ENCODE assay signal across 21 cellular contexts in the genomic region with DNA sequence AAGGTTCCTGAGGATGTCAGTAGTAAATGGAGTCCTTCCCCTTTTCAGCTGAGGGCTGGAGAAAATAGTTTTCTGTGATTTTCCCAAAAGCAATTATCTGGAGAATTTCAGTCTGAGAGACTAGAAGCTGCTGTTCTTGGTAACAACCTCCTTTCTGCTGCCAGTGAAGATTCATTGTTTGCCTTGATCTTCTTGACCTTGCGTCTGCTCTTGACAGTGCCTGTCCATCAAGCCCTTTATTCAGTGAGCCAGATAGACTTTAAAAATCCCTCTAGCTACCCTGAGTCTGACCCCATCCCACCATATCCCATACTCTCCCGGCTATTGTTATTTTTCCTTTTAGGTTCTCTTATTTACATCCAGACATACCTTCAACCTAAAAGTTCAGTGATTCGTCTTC.
"Had no signal": no experiment of that assay in that cellular context is flagged by ENCODE, and none has a peak within 500 bp of the region (broad histone marks: within the 10 kb centered on the region; RNA-seq: fewer than 3 reads in every experiment).

No MANE protein-coding gene starts in this region.

- ATAC-seq: activated CD8-positive, alpha-beta T cell treated with anti-CD3 and anti-CD28 coated beads, Interleukin-2, amount 10 ng/mL, durations not matched to agents 7 days and 5 days; left ventricle myocardium superior; mucosa of descending colon had no signal

- H3K4me1 Mint-ChIP-seq: memory B cell, naive B cell had no signal

- H3K27ac Mint-ChIP-seq: activated CD4-positive, alpha-beta T cell treated with anti-CD3 and anti-CD28 coated beads, Interleukin-2, amount 10 ng/mL, durations not matched to agents 24 days and 14 days; activated CD8-positive, alpha-beta T cell treated with anti-CD3 and anti-CD28 coated beads, Interleukin-2, amount 10 ng/mL, durations not matched to agents 7 days and 5 days; activated naive CD8-positive, alpha-beta T cell treated with anti-CD3 and anti-CD28 coated beads, Interleukin-2, amount 10 ng/mL, durations not matched to agents 7 days and 5 days; activated T-cell treated with anti-CD3 and anti-CD28 coated beads, Interleukin-2, amount 50 U/mL, for 24 hours; memory B cell had no signal

- H3K4me3 Mint-ChIP-seq: activated CD4-positive, alpha-beta T cell treated with anti-CD3 and anti-CD28 coated beads, Interleukin-2, amount 10 ng/mL, durations not matched to agents 24 days and 14 days; activated CD8-positive, alpha-beta T cell treated with anti-CD3 and anti-CD28 coated beads, Interleukin-2, amount 10 ng/mL, durations not matched to agents 7 days and 5 days; activated naive CD8-positive, alpha-beta T cell treated with anti-CD3 and anti-CD28 coated beads, Interleukin-2, amount 10 ng/mL, durations not matched to agents 7 days and 5 days; activated T-cell treated with anti-CD3 and anti-CD28 coated beads, Interleukin-2, amount 50 U/mL, for 24 hours; memory B cell; naive B cell had no signal

- H3K36me3 ChIP-seq: brain microvascular endothelial cell, ovary, sigmoid colon, tibial artery had no signal

- H3K9me3 Mint-ChIP-seq: activated CD4-positive, alpha-beta T cell treated with anti-CD3 and anti-CD28 coated beads, Interleukin-2, amount 10 ng/mL, durations not matched to agents 24 days and 14 days; activated naive CD8-positive, alpha-beta T cell treated with anti-CD3 and anti-CD28 coated beads, Interleukin-2, amount 10 ng/mL, durations not matched to agents 7 days and 5 days; activated T-cell treated with anti-CD3 and anti-CD28 coated beads, Interleukin-2, amount 50 U/mL, for 24 hours; memory B cell; naive B cell had no signal

- DNase-seq: activated CD4-positive, alpha-beta T cell treated with anti-CD3 and anti-CD28 coated beads, Interleukin-2, amount 10 ng/mL, durations not matched to agents 24 days and 14 days; activated CD4-positive, CD25-positive, alpha-beta regulatory T cell; activated CD8-positive, alpha-beta T cell treated with anti-CD3 and anti-CD28 coated beads, Interleukin-2, amount 10 ng/mL, durations not matched to agents 7 days and 5 days; activated effector memory CD4-positive, alpha-beta T cell treated with Interleukin-2 at 50 U/mL for 16 hours; activated naive CD8-positive, alpha-beta T cell treated with anti-CD3 and anti-CD28 coated beads, Interleukin-2, amount 10 ng/mL, durations not matched to agents 7 days and 5 days; activated T-cell treated with anti-CD3 and anti-CD28 coated beads, Interleukin-2, amount 50 U/mL, for 24 hours; anterior cingulate cortex; brain microvascular endothelial cell; central memory CD4-positive, alpha-beta T cell; hypothalamus; left ventricle myocardium superior; mucosa of descending colon; naive B cell; ovary; sigmoid colon; spleen; stimulated activated naive CD4-positive, alpha-beta T cell; T-helper 9 cell; tibial artery had no signal

- H3K36me3 Mint-ChIP-seq: naive B cell had no signal

- H3K27me3 ChIP-seq: brain microvascular endothelial cell, ovary, sigmoid colon, spleen, tibial artery had no signal

- H3K27ac ChIP-seq: brain microvascular endothelial cell, ovary, sigmoid colon, SK-N-MC, spleen, tibial artery had no signal

- H3K27me3 Mint-ChIP-seq: activated CD4-positive, alpha-beta T cell treated with anti-CD3 and anti-CD28 coated beads, Interleukin-2, amount 10 ng/mL, durations not matched to agents 24 days and 14 days; activated naive CD8-positive, alpha-beta T cell treated with anti-CD3 and anti-CD28 coated beads, Interleukin-2, amount 10 ng/mL, durations not matched to agents 7 days and 5 days; activated T-cell treated with anti-CD3 and anti-CD28 coated beads, Interleukin-2, amount 50 U/mL, for 24 hours; memory B cell; naive B cell had no signal

- H3K9me3 ChIP-seq: mucosa of descending colon, ovary, sigmoid colon, spleen, tibial artery had no signal

- H3K4me3 ChIP-seq: mucosa of descending colon, ovary, sigmoid colon, SK-N-MC, spleen, tibial artery had no signal
